In the genomic region with DNA sequence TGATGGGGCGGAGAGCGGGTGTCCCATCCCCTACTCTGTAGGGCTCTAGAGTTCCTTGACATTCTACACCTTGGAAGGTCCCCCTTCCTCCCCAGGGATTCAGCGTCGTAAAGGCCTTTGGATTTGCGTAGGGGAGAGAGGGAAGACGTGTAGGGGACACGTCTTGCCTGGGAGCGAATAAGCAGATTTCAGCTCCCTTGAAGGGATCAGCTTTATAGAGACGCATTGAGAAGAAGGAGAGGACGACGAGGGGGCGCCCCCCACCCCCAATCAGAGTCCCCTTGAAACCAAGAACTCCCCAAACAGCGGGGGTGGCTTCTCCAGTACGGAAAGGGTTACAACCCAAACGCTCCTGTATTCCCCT, we compare ENCODE assay signal across 8 cellular contexts. TPM values are rescaled to one million over a fixed set of nuclear protein-coding genes. Genes with fewer than 3 reads are reported as not detected.
DNase-seq lines count a peak whose midpoint lies in the region; ATAC-seq and TF ChIP-seq lines count a peak whose summit lies in the region.

No MANE protein-coding gene starts in this region.

- peak overlapping the region; percentile 53 to 56 for H3K4me3 ChIP-seq in prostate gland

- no peak for TF ChIP-seq POLR2A in prostate gland (IDR thresholded peaks at IDR 0.05)

- H3K36me3 ChIP-seq in prostate gland = peaks cover 5 to 7% of the 10 kb centered on the region in 2 donors

- ATAC-seq in HG02870 (IDR thresholded peaks at IDR 0.05; ENCODE audit: unreplicated experiment) (no peak), HG03139 (IDR thresholded peaks at IDR 0.05; ENCODE audit: unreplicated experiment) (no peak)

- H3K27me3 ChIP-seq in prostate gland (replicated peaks; ENCODE audit: insufficient read depth) = no peaks in the 10 kb centered on the region

- H3K4me1 ChIP-seq in prostate gland (replicated peaks) = no peaks in the 10 kb centered on the region

- peak overlapping the region; percentile 54 to 72 for H3K27ac ChIP-seq in prostate gland

- DNase-seq in DMS 273 (lab: John Stamatoyannopoulos, UW; ENCODE audit: unreplicated experiment) (peak; percentile 27), DMS 273 treated with DMSO at 0.1 percent for 48 hours (lab: John Stamatoyannopoulos, UW) (no peak), SK-MEL-5 (ENCODE audit: low read depth, low spot score) (peak; percentile 26), fibroblast of peridontal ligament (ENCODE audit: extremely low read depth) (peak; percentile 29), prostate gland (ENCODE audit: low spot score) (no peak), HCEC 1CT (no peak)

- intact Hi-C loops in prostate gland (cut with DNase I) = no loop called here

- in situ Hi-C loops in SK-MEL-5 (cut with HindIII; ENCODE audit: low pct_unique_long_range_greater_than_20kb, low sequenced_read_pairs) = no loop called here

- WGBS in prostate gland = 1% methylated on average over 15 of the region's 15 CpGs

- H3K9me3 ChIP-seq in prostate gland = no peaks in the 10 kb centered on the region

- TF ChIP-seq CTCF in prostate gland (IDR thresholded peaks at IDR 0.05) = no peak

RNA-seq across cellular contexts. Expression of gene CALCOCO1, which starts 0.3 kb away (rescaled TPM):
- total RNA-seq in SK-MEL-5 (2014; rRNA removed; shearing (Covaris generic)) = 40.6 and 43.6 TPM in 2 replicates
- 38.0 and 41.8 TPM in 2 replicates for polyA plus RNA-seq in SK-MEL-5 (2015; cell fraction: cytosol; rRNA removed)
- polyA plus RNA-seq in SK-MEL-5 (2015; cell fraction: nucleus; rRNA removed) = 291 and 298 TPM in 2 replicates
- 100 to 1,000 TPM; 108 to 194 TPM for total RNA-seq in prostate gland

RNA-seq across cellular contexts. Expression of gene CISTR, which starts 24.9 kb away (rescaled TPM):
- total RNA-seq in SK-MEL-5 (2014; rRNA removed; shearing (Covaris generic)) = not detected in 2 replicates
- polyA plus RNA-seq in SK-MEL-5 (2015; cell fraction: cytosol; rRNA removed) = not detected in 2 replicates
- polyA plus RNA-seq in SK-MEL-5 (2015; cell fraction: nucleus; rRNA removed) = not detected in 2 replicates
- total RNA-seq in prostate gland = not detected

RNA-seq across cellular contexts. Expression of gene ATP5MC2, which starts 51.0 kb away (rescaled TPM):
- total RNA-seq in SK-MEL-5 (2014; rRNA removed; shearing (Covaris generic)) = 503 and 579 TPM in 2 replicates
- polyA plus RNA-seq in SK-MEL-5 (2015; cell fraction: cytosol; rRNA removed) = 367 and 454 TPM in 2 replicates
- polyA plus RNA-seq in SK-MEL-5 (2015; cell fraction: nucleus; rRNA removed) = 105 and 143 TPM in 2 replicates
- total RNA-seq in prostate gland = 100 to 1,000 TPM; 419 to 728 TPM

Comparison
In these comparisons a context has a peak if more than half of its experiments do, and no peak if none do; other contexts are left out.
1. DNase-seq: peak in DMS 273 (single experiment), SK-MEL-5 (single experiment) and fibroblast of peridontal ligament (single experiment); none in DMS 273 treated with DMSO at 0.1 percent for 48 hours (single experiment), prostate gland (single experiment) and HCEC 1CT (single experiment).